1 cellular context compared by ENCODE assay signal in genomic region chr12:806116-806805, GRCh38.
TF ChIP-seq lines count a peak whose summit lies in the region.

No MANE protein-coding gene starts in this region.

TF ChIP-seq in HEK293, 187 proteins besides CTCF, POLR2A, EP300 and RAD21 (continued from another document):
- TF ChIP-seq PRDM2 (tag by site-specific recombination; IDR thresholded peaks at IDR 0.05; ENCODE audit: borderline replicate concordance) (no peak), ZNF24 (tag by site-specific recombination; IDR thresholded peaks at IDR 0.05) (peak; percentile 97), ZNF843 (tag by site-specific recombination; IDR thresholded peaks at IDR 0.05) (peak; percentile 100), GFI1B (tag by site-specific recombination; IDR thresholded peaks at IDR 0.05) (peak; percentile 98), ZNF23 (tag by site-specific recombination; IDR thresholded peaks at IDR 0.05; ENCODE audit: borderline replicate concordance) (no peak), WT1 (tag by site-specific recombination; IDR thresholded peaks at IDR 0.05) (peak; percentile 89), ZNF548 (tag by site-specific recombination; IDR thresholded peaks at IDR 0.05) (no peak), ZNF155 (tag by site-specific recombination; IDR thresholded peaks at IDR 0.05) (no peak), ZSCAN4 (tag by site-specific recombination; IDR thresholded peaks at IDR 0.05) (peak; percentile 55), KLF17 (tag by site-specific recombination; IDR thresholded peaks at IDR 0.05) (peak; percentile 92; the same call in 1 of the 2 replicates), ZSCAN16 (tag by site-specific recombination; IDR thresholded peaks at IDR 0.05) (no peak; the same call in 1 of the 2 replicates), ZNF580 (tag by site-specific recombination; IDR thresholded peaks at IDR 0.05) (peak; percentile 100), ZNF510 (tag by site-specific recombination; IDR thresholded peaks at IDR 0.05; ENCODE audit: insufficient replicate concordance) (no peak), KLF16 (tag by site-specific recombination; IDR thresholded peaks at IDR 0.05) (peak; percentile 73), ZNF133 (tag by site-specific recombination; IDR thresholded peaks at IDR 0.05) (no peak), ZNF585B (tag by site-specific recombination; IDR thresholded peaks at IDR 0.05) (no peak), GLIS2 (tag by site-specific recombination; IDR thresholded peaks at IDR 0.05) (no peak), ZNF677 (tag by site-specific recombination; IDR thresholded peaks at IDR 0.05) (no peak), ZNF529 (tag by site-specific recombination; IDR thresholded peaks at IDR 0.05; ENCODE audit: insufficient replicate concordance) (no peak), HOXD13 (CRISPR knock-in tag; IDR thresholded peaks at IDR 0.05; ENCODE audit: borderline replicate concordance) (peak; percentile 91), ZNF654 (tag by site-specific recombination; IDR thresholded peaks at IDR 0.05; ENCODE audit: low read depth) (peak; percentile 17), ZNF394 (tag by site-specific recombination; IDR thresholded peaks at IDR 0.05; ENCODE audit: borderline replicate concordance) (no peak), REST (tag by site-specific recombination; IDR thresholded peaks at IDR 0.05) (no peak), PRDM4 (tag by site-specific recombination; IDR thresholded peaks at IDR 0.05) (peak; percentile 98), ZBTB48 (tag by site-specific recombination; IDR thresholded peaks at IDR 0.05) (peak; percentile 55; the same call in 1 of the 2 replicates), ZNF610 (tag by site-specific recombination; IDR thresholded peaks at IDR 0.05; ENCODE audit: borderline replicate concordance) (peak; percentile 85), OSR2 (tag by site-specific recombination; IDR thresholded peaks at IDR 0.05) (peak; percentile 97), ZNF202 (tag by site-specific recombination; IDR thresholded peaks at IDR 0.05; ENCODE audit: borderline replicate concordance) (no peak), ZNF776 (tag by site-specific recombination; IDR thresholded peaks at IDR 0.05; ENCODE audit: borderline replicate concordance) (no peak), ZNF221 (tag by site-specific recombination; IDR thresholded peaks at IDR 0.05; ENCODE audit: borderline replicate concordance) (no peak)
TF ChIP-seq in HEK293: peak in this region for 77.
